8 cellular contexts compared by ENCODE assay signal in the genomic region with DNA sequence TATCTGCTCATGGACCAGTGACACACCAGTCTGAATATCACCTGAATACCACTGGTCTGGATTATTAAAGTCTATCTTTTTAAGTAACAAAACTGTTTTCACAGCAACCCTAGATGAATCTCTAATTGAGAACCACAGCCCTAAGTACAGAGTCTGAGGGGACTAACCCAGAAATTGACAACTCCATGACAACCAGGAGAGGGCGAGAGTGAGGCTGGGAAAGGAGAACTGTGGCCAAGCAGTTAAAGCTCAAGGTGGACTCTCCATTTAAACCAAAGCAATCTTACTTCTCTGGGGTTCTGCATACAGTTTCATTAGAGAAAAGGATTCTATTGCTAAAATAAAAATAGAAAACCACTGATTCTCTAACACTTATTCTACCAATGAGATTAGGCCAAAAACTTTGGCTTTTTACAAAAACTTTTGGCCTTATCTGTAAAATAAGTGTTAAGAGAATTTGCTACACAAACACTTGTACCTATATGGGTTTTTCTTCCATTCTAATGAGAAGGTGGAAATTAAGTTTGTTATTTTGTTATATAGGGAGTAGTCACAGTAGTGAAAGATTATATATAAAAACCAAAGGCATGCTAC. TPM values are rescaled to one million over a fixed set of nuclear protein-coding genes. Genes with fewer than 3 reads are reported as not detected.
DNase-seq lines count a peak whose midpoint lies in the region; ATAC-seq and TF ChIP-seq lines count a peak whose summit lies in the region.

No MANE protein-coding gene starts in this region.

- no peak overlapping the region for H2AFZ ChIP-seq in DND-41 (ENCODE audit: low read depth, low read length)

- no peaks in the 10 kb centered on the region for H3K79me2 ChIP-seq in DND-41 (ENCODE audit: insufficient read depth, low read length)

- no peak overlapping the region for H3K4me2 ChIP-seq in DND-41 (ENCODE audit: insufficient read depth, low read length)

- POLR2A ChIA-PET in Panc1 (lab: Charles Lee), result no interaction called here

- BruUV-seq in Panc1 (replicated peaks; lab: Mats Ljungman, UMichigan), result no TSS peak

- ATAC-seq in DND-41 (ENCODE audit: insufficient read depth, low read depth), result peak; percentile 66
- peak; percentile 94 for ATAC-seq in GM19455 (IDR thresholded peaks at IDR 0.05; ENCODE audit: unreplicated experiment)
- peak; percentile 85 for ATAC-seq in HG03457 (IDR thresholded peaks at IDR 0.05; ENCODE audit: unreplicated experiment)
- peak; percentile 67 for ATAC-seq in Panc1
- ATAC-seq in left ventricle myocardium superior, result peak; percentile 66

- CTCF ChIA-PET in Panc1 (lab: Charles Lee), result interaction anchor here (0.8 kb wide), 1 partner anchor 223 kb away, joined by 3 read pairs; no protein-coding TSS in a partner anchor

- intact Hi-C loops in Panc1 (cut with micrococcal nuclease; ENCODE audit: unreplicated experiment), result no loop called here
- intact Hi-C loops in left ventricle myocardium superior (cut with micrococcal nuclease), result no loop called here

- H3K36me3 ChIP-seq in DND-41 (ENCODE audit: insufficient read depth, low read length), result no peaks in the 10 kb centered on the region
- no peaks in the 10 kb centered on the region for H3K36me3 ChIP-seq in Panc1 (ENCODE audit: control insufficient read depth, insufficient read depth, low read length)

- no peak overlapping the region for H3K9ac ChIP-seq in DND-41 (ENCODE audit: low read depth, low read length)

- peaks cover 27% of the 10 kb centered on the region for H3K4me1 ChIP-seq in DND-41 (ENCODE audit: insufficient read depth, low read length)
- peaks cover 17% of the 10 kb centered on the region for H3K4me1 ChIP-seq in Panc1 (ENCODE audit: control insufficient read depth, insufficient read depth, low read length)

- TF ChIP-seq CTCF in DND-41 (IDR thresholded peaks at IDR 0.05; ENCODE audit: borderline replicate concordance, extremely low read depth, low read length, poor library complexity, severe bottlenecking) (peak; percentile 66), Panc1 (IDR thresholded peaks at IDR 0.05) (peak; percentile 73)

- no peaks in the 10 kb centered on the region for H3K9me3 ChIP-seq in DND-41 (ENCODE audit: insufficient read depth, low read length, severe bottlenecking)
- H3K9me3 ChIP-seq in Panc1 (ENCODE audit: control insufficient read depth, insufficient read depth, low read depth, low read length), result no peaks in the 10 kb centered on the region

- H3K27me3 ChIP-seq in DND-41 (ENCODE audit: insufficient read depth, low read length, poor library complexity), result no peaks in the 10 kb centered on the region
- H3K27me3 ChIP-seq in Panc1 (ENCODE audit: control insufficient read depth, insufficient read depth, low read length), result no peaks in the 10 kb centered on the region

- peak; percentile 57 for DNase-seq in DND-41
- peak; percentile 46 for DNase-seq in Panc1 (ENCODE audit: low read depth, low spot score)
- peak; percentile 32 for DNase-seq in activated effector memory CD4-positive, alpha-beta T cell treated with Interleukin-2 at 50 U/mL for 16 hours
- DNase-seq in left ventricle myocardium superior, result no peak
- DNase-seq in stimulated activated CD4-positive, alpha-beta T cell treated with anti-CD3 and anti-CD28 coated beads, Interleukin-1b, Interleukin-23, amount 100 ng/mL, for 24 hours (ENCODE audit: low read depth in 4 of 4, low spot score in 1 of 4), result peak in 3 of 4 experiments; percentile 16 to 22 (median 21)
- DNase-seq in superior temporal gyrus (ENCODE audit: extremely low spot score), result no peak

- peak overlapping the region; percentile 92 for H3K27ac ChIP-seq in DND-41 (ENCODE audit: low read length)
- no peak overlapping the region for H3K27ac ChIP-seq in Panc1 (ENCODE audit: low read length)

- H3K4me3 ChIP-seq in DND-41 (ENCODE audit: low read depth in 1 of 2, low read length in 2 of 2), result no peak overlapping the region
- H3K4me3 ChIP-seq in Panc1 (ENCODE audit: low read depth in 2 of 2, low read length in 2 of 2), result no peak overlapping the region

- H4K20me1 ChIP-seq in DND-41 (ENCODE audit: insufficient read depth, low read length), result no peaks in the 10 kb centered on the region

- in situ Hi-C loops in Panc1 (cut with HindIII; ENCODE audit: low pct_unique_long_range_greater_than_20kb, low sequenced_read_pairs), result no loop called here

RNA-seq across cellular contexts. Expression of a gene that starts 11.4 kb away (rescaled TPM):
- 5.7 TPM for total RNA-seq in Panc1 (2021; ENCODE audit: unreplicated experiment)
- polyA plus RNA-seq in Panc1 (2012; ENCODE audit: insufficient read length), result 0.94 TPM
- total RNA-seq in left ventricle myocardium superior, result 16.9 TPM

Comparison
In these comparisons a context has a peak if more than half of its experiments do, and no peak if none do; other contexts are left out.
1. DNase-seq: peak in DND-41 (single experiment), Panc1 (single experiment), activated effector memory CD4-positive, alpha-beta T cell treated with Interleukin-2 at 50 U/mL for 16 hours (single experiment) and stimulated activated CD4-positive, alpha-beta T cell treated with anti-CD3 and anti-CD28 coated beads, Interleukin-1b, Interleukin-23, amount 100 ng/mL, for 24 hours (3 of 4); none in left ventricle myocardium superior (single experiment) and superior temporal gyrus (single experiment).
2. Peak in every context shown above with its lines, with median percentiles within 50 percentile points of each other: ATAC-seq.